Comparison of ENCODE assay signal across 23 cellular contexts in genomic region chr19:5800361-5801270, GRCh38. TPM values are rescaled to one million over a fixed set of nuclear protein-coding genes. Genes with fewer than 3 reads are reported as not detected.
"Had no signal": no experiment of that assay in that cellular context is flagged by ENCODE, and none has a peak within 500 bp of the region (broad histone marks: within the 10 kb centered on the region; RNA-seq: fewer than 3 reads in every experiment).

No MANE protein-coding gene starts in this region.

- DNase-seq: activated CD4-positive, alpha-beta memory T cell treated with anti-CD3 and anti-CD28 coated beads for 36 hours; activated CD4-positive, alpha-beta T cell treated with anti-CD3 and anti-CD28 coated beads for 1 hour; activated CD8-positive, alpha-beta memory T cell treated with anti-CD3 and anti-CD28 coated beads, Interleukin-2, amount 10 ng/mL, durations not matched to agents 7 days and 5 days; activated naive CD4-positive, alpha-beta T cell treated with anti-CD3 and anti-CD28 coated beads for 36 hours; activated naive CD8-positive, alpha-beta T cell treated with anti-CD3 and anti-CD28 coated beads, Interleukin-2, amount 50 U/mL, for 24 hours; activated T-cell treated with anti-CD3 and anti-CD28 coated beads, Interleukin-2, amount 50 U/mL, for 1 hour; heart right ventricle; left colon; occipital lobe; small intestine; stimulated activated CD4-positive, alpha-beta T cell treated with anti-CD3 and anti-CD28 coated beads, Interleukin-4, amount 100 ng/mL, for 24 hours; stimulated activated naive CD4-positive, alpha-beta T cell; substantia nigra; transverse colon had no signal

- H3K9me3 ChIP-seq: gastroesophageal sphincter, heart right ventricle, right atrium auricular region, transverse colon, vagina had no signal

- H3K27ac ChIP-seq: epithelial cell of prostate, gastroesophageal sphincter, transverse colon, vagina had no signal

- H3K36me3 ChIP-seq: gastroesophageal sphincter, heart right ventricle, right atrium auricular region, transverse colon, vagina had no signal

- H3K4me3 ChIP-seq: gastroesophageal sphincter, heart right ventricle, right atrium auricular region, transverse colon, vagina had no signal

RNA-seq across cellular contexts. Expression of gene NRTN, which starts 4.3 kb away (rescaled TPM):
- total RNA-seq: activated CD8-positive, alpha-beta memory T cell treated with anti-CD3 and anti-CD28 coated beads, Interleukin-2, amount 10 ng/mL, durations not matched to agents 7 days and 5 days; natural killer cell treated with Interleukin-12 subunit alpha and Interleukin-12 subunit beta and Interleukin-15 and Interleukin-18, amount 100 ng/mL, for 72 hours; occipital lobe had no signal

RNA-seq across cellular contexts. Expression of gene FUT6, which starts 38.9 kb away (rescaled TPM):
- total RNA-seq: activated CD4-positive, alpha-beta memory T cell treated with anti-CD3 and anti-CD28 coated beads for 36 hours; activated CD8-positive, alpha-beta memory T cell treated with anti-CD3 and anti-CD28 coated beads, Interleukin-2, amount 10 ng/mL, durations not matched to agents 7 days and 5 days; activated naive CD4-positive, alpha-beta T cell treated with anti-CD3 and anti-CD28 coated beads for 36 hours; activated T-helper 2 cell treated with anti-CD3 and anti-CD28 coated beads, Interferon-gamma antibody, Interleukin-2, Interleukin-4, amounts not matched to agents 10 μg/mL and 5 μg/mL and 100 μg/mL, durations not matched to agents 14 hours and 24 hours and 36 hours; dermis microvascular lymphatic vessel endothelial cell; heart right ventricle; natural killer cell treated with Interleukin-12 subunit alpha and Interleukin-12 subunit beta and Interleukin-15 and Interleukin-18, amount 100 ng/mL, for 72 hours; occipital lobe; posterior vena cava; right atrium auricular region; T-helper 1 cell treated with Interleukin-12 subunit alpha and Interleukin-12 subunit beta and Interleukin-4 antibody, amounts not matched to agents 30 ng/mL and 1 ng/mL, for 36 hours had no signal
- polyA plus RNA-seq: heart right ventricle had no signal

RNA-seq across cellular contexts. Expression of gene FUT3, which starts 50.6 kb away (rescaled TPM):
- total RNA-seq: activated CD4-positive, alpha-beta memory T cell treated with anti-CD3 and anti-CD28 coated beads for 36 hours; activated CD8-positive, alpha-beta memory T cell treated with anti-CD3 and anti-CD28 coated beads, Interleukin-2, amount 10 ng/mL, durations not matched to agents 7 days and 5 days; activated naive CD4-positive, alpha-beta T cell treated with anti-CD3 and anti-CD28 coated beads for 36 hours; activated T-helper 2 cell treated with anti-CD3 and anti-CD28 coated beads, Interferon-gamma antibody, Interleukin-2, Interleukin-4, amounts not matched to agents 10 μg/mL and 5 μg/mL and 100 μg/mL, durations not matched to agents 14 hours and 24 hours and 36 hours; dermis microvascular lymphatic vessel endothelial cell; heart right ventricle; natural killer cell treated with Interleukin-12 subunit alpha and Interleukin-12 subunit beta and Interleukin-15 and Interleukin-18, amount 100 ng/mL, for 72 hours; occipital lobe; posterior vena cava; right atrium auricular region; T-helper 1 cell treated with Interleukin-12 subunit alpha and Interleukin-12 subunit beta and Interleukin-4 antibody, amounts not matched to agents 30 ng/mL and 1 ng/mL, for 36 hours had no signal
